14 cellular contexts compared by ENCODE assay signal in the genomic region with DNA sequence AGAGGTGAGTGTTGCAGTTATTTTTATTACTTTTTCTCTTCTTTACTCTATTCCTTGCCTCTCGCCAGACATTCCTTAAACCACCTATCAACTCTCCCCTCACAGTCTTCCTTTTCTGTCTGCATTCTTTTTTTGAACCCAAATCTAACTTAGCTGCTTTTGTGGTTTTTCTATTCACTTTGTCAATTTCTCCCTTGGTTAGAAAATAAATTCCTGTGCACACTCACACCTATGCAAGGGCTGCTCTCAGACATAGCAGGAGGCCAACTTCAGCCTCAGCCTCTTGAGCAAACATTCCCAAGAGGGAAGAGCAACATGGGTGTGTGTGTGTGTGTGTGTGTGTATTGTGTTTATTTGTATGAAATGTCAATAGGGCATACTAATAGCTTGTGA.
A peak's percentile ranks its signal among the peaks of the same experiment; 100 is the strongest.
DNase-seq lines count a peak whose midpoint lies in the region; ATAC-seq, FAIRE-seq and TF ChIP-seq lines count a peak whose summit lies in the region.
"Had no signal": no experiment of that assay in that cellular context is flagged by ENCODE, and none has a peak within 500 bp of the region (broad histone marks: within the 10 kb centered on the region; RNA-seq: fewer than 3 reads in every experiment).

No MANE protein-coding gene starts in this region.

- no peaks in the 10 kb centered on the region for H3K9me3 ChIP-seq in BLaER1 treated with 17β-estradiol and CSF1 and Interleukin-3, amounts not matched to agents 10 nM and 100 nM (replicated peaks in 1 of 11)
- H3K9me3 ChIP-seq in lower lobe of right lung = no peaks in the 10 kb centered on the region

- ATAC-seq in lower lobe of right lung = peak in 1 of 2 donors; percentile 31

- no peaks in the 10 kb centered on the region for H4K20me1 ChIP-seq in BLaER1 treated with 17β-estradiol and CSF1 and Interleukin-3, amounts not matched to agents 10 nM and 100 nM

- H3K4me1 ChIP-seq in BLaER1 treated with 17β-estradiol and CSF1 and Interleukin-3, amounts not matched to agents 10 nM and 100 nM = peaks cover 0 to 9% (median 3%) of the 10 kb centered on the region in 10 experiments; a peak in 6 of 20 replicates
- H3K4me1 ChIP-seq in lower lobe of right lung = peaks cover 4% of the 10 kb centered on the region

- no peaks in the 10 kb centered on the region for H3K27me3 ChIP-seq in BLaER1 treated with 17β-estradiol and CSF1 and Interleukin-3, amounts not matched to agents 10 nM and 100 nM
- no peaks in the 10 kb centered on the region for H3K27me3 ChIP-seq in lower lobe of right lung (ENCODE audit: low read depth)

- H3K4me3 Mint-ChIP-seq in activated T-helper 2 cell treated with anti-CD3 and anti-CD28 coated beads, Interferon-gamma antibody, Interleukin-2, Interleukin-4, amounts not matched to agents 10 μg/mL and 5 μg/mL and 100 μg/mL, durations not matched to agents 14 hours and 24 hours and 36 hours (ENCODE audit: low read depth) = peak overlapping the region; percentile 89
- H3K4me3 Mint-ChIP-seq: endodermal cell had no signal

- no peak overlapping the region for H3K4me3 ChIP-seq in BLaER1 treated with 17β-estradiol and CSF1 and Interleukin-3, amounts not matched to agents 10 nM and 100 nM
- H3K4me3 ChIP-seq in GM12865 (ENCODE audit: low read depth, low read length) = peak overlapping the region; percentile 17
- H3K4me3 ChIP-seq in lower lobe of right lung = peak overlapping the region; percentile 3

- no peak for TF ChIP-seq CTCF in GM12865 (IDR thresholded peaks at IDR 0.05; ENCODE audit: insufficient read depth, low read depth, low read length, missing control alignments)
- TF ChIP-seq CTCF in lower lobe of right lung (IDR thresholded peaks at IDR 0.05) = no peak

- intact Hi-C loops in activated T-helper 2 cell treated with anti-CD3 and anti-CD28 coated beads, Interferon-gamma antibody, Interleukin-2, Interleukin-4, amounts not matched to agents 10 μg/mL and 5 μg/mL and 100 μg/mL, durations not matched to agents 14 hours and 24 hours and 36 hours (cut with micrococcal nuclease) = loop anchor here (1.0 to 10.0 kb wide), 13 partner anchors 34 to 959 kb away; a partner anchor contains a TSS
- intact Hi-C loops in lower lobe of right lung (cut with DNase I) = no loop called here

- DNase-seq in GM12865 (ENCODE audit: low read depth) (no peak), lower lobe of right lung (no peak), NCI-H2196 treated with DMSO at 0.1 percent for 48 hours (lab: John Stamatoyannopoulos, UW; ENCODE audit: unreplicated experiment) (no peak), H54 (ENCODE audit: insufficient read length, low spot score) (no peak), DMS53 (lab: John Stamatoyannopoulos, UW) (no peak), amygdala (lab: John Stamatoyannopoulos, UW) (no peak)
- DNase-seq in activated T-helper 2 cell treated with anti-CD3 and anti-CD28 coated beads, Interferon-gamma antibody, Interleukin-2, Interleukin-4, amounts not matched to agents 10 μg/mL and 5 μg/mL and 100 μg/mL, durations not matched to agents 14 hours and 24 hours and 36 hours (ENCODE audit: low spot score) = no peak
- DNase-seq: activated CD4-positive, CD25-positive, alpha-beta regulatory T cell treated with anti-CD3 and anti-CD28 coated beads, Interleukin-2, amount 50 U/mL, for 72 hours; activated effector memory CD4-positive, alpha-beta T cell treated with Interleukin-2 at 50 U/mL for 16 hours; NCI-H2227 treated with DMSO at 0.1 percent for 48 hours; Right ventricle myocardium superior had no signal

- H3K27ac Mint-ChIP-seq in activated T-helper 2 cell treated with anti-CD3 and anti-CD28 coated beads, Interferon-gamma antibody, Interleukin-2, Interleukin-4, amounts not matched to agents 10 μg/mL and 5 μg/mL and 100 μg/mL, durations not matched to agents 14 hours and 24 hours and 36 hours = peak overlapping the region; percentile 90
- H3K27ac Mint-ChIP-seq: endodermal cell had no signal

- H3K36me3 ChIP-seq in BLaER1 treated with 17β-estradiol and CSF1 and Interleukin-3, amounts not matched to agents 10 nM and 100 nM = no peaks in the 10 kb centered on the region
- no peaks in the 10 kb centered on the region for H3K36me3 ChIP-seq in lower lobe of right lung

- TF ChIP-seq POLR2A in H54 (IDR thresholded peaks at IDR 0.05; ENCODE audit: low read depth, low read length) = no peak

- no peak for FAIRE-seq in H54 (lab: Jason Lieb, UNC)

- peak overlapping the region in 6 of 11 experiments; percentile 9 to 44 (median 20); a peak in 7 of 22 replicates for H3K4me2 ChIP-seq in BLaER1 treated with 17β-estradiol and CSF1 and Interleukin-3, amounts not matched to agents 10 nM and 100 nM
- H3K4me2 ChIP-seq: KMS-11 had no signal

- peaks cover 62% of the 10 kb centered on the region for H3K4me1 Mint-ChIP-seq in activated T-helper 2 cell treated with anti-CD3 and anti-CD28 coated beads, Interferon-gamma antibody, Interleukin-2, Interleukin-4, amounts not matched to agents 10 μg/mL and 5 μg/mL and 100 μg/mL, durations not matched to agents 14 hours and 24 hours and 36 hours (ENCODE audit: low read depth)

- no peak overlapping the region for H3K9ac ChIP-seq in BLaER1 treated with 17β-estradiol and CSF1 and Interleukin-3, amounts not matched to agents 10 nM and 100 nM
- H3K9ac ChIP-seq: KMS-11 had no signal

- no peaks in the 10 kb centered on the region for H3K27me3 Mint-ChIP-seq in activated T-helper 2 cell treated with anti-CD3 and anti-CD28 coated beads, Interferon-gamma antibody, Interleukin-2, Interleukin-4, amounts not matched to agents 10 μg/mL and 5 μg/mL and 100 μg/mL, durations not matched to agents 14 hours and 24 hours and 36 hours (ENCODE audit: low read depth)

- peaks cover 59% of the 10 kb centered on the region for H3K36me3 Mint-ChIP-seq in activated T-helper 2 cell treated with anti-CD3 and anti-CD28 coated beads, Interferon-gamma antibody, Interleukin-2, Interleukin-4, amounts not matched to agents 10 μg/mL and 5 μg/mL and 100 μg/mL, durations not matched to agents 14 hours and 24 hours and 36 hours (ENCODE audit: low read depth)

- no peaks in the 10 kb centered on the region for H3K9me3 Mint-ChIP-seq in activated T-helper 2 cell treated with anti-CD3 and anti-CD28 coated beads, Interferon-gamma antibody, Interleukin-2, Interleukin-4, amounts not matched to agents 10 μg/mL and 5 μg/mL and 100 μg/mL, durations not matched to agents 14 hours and 24 hours and 36 hours
- H3K9me3 Mint-ChIP-seq: endodermal cell had no signal

- H3K27ac ChIP-seq in BLaER1 treated with 17β-estradiol and CSF1 and Interleukin-3, amounts not matched to agents 10 nM and 100 nM = no peak overlapping the region; a peak in 1 of 22 replicates
- no peak overlapping the region for H3K27ac ChIP-seq in lower lobe of right lung
- H3K27ac ChIP-seq: KMS-11 had no signal

Comparison
In these comparisons a context has a peak if more than half of its experiments do, and no peak if none do; other contexts are left out.
1. H3K4me3 ChIP-seq: peak in GM12865 (single experiment) and lower lobe of right lung (single experiment); none in BLaER1 treated with 17β-estradiol and CSF1 and Interleukin-3, amounts not matched to agents 10 nM and 100 nM (0 of 10).